ENCODE assay signal across 18 cellular contexts in genomic region chr4:72341432-72341820, GRCh38.
DNase-seq lines count a peak whose midpoint lies in the region; ATAC-seq and TF ChIP-seq lines count a peak whose summit lies in the region.
"Had no signal": no experiment of that assay in that cellular context is flagged by ENCODE, and none has a peak within 500 bp of the region (broad histone marks: within the 10 kb centered on the region; RNA-seq: fewer than 3 reads in every experiment).

No MANE protein-coding gene starts in this region.

- no peak for ATAC-seq in GM18873 (IDR thresholded peaks at IDR 0.05; ENCODE audit: low FRiP score, unreplicated experiment)
- ATAC-seq in GM19395 (IDR thresholded peaks at IDR 0.05; ENCODE audit: unreplicated experiment), result no peak
- no peak for ATAC-seq in GM19023 (IDR thresholded peaks at IDR 0.05; ENCODE audit: unreplicated experiment)
- ATAC-seq: GM12878, HepG2 had no signal

- H3K4me2 ChIP-seq in Loucy (ENCODE audit: low read depth, low read length, poor library complexity, severe bottlenecking), result no peak overlapping the region
- H3K4me2 ChIP-seq: BLaER1 had no signal

- no peaks in the 10 kb centered on the region for H4K20me1 ChIP-seq in Loucy (ENCODE audit: insufficient read depth, low read length, poor library complexity, severe bottlenecking)
- H4K20me1 ChIP-seq: BLaER1 had no signal

- H3K4me1 Mint-ChIP-seq in brain (no peaks in the 10 kb centered on the region), type B pancreatic cell (ENCODE audit: unreplicated experiment) (no peaks in the 10 kb centered on the region)
- H3K4me1 Mint-ChIP-seq: CD14-positive monocyte; CD4-positive, alpha-beta memory T cell; H9; IgD-negative memory B cell had no signal

- no peaks in the 10 kb centered on the region for H3K36me3 ChIP-seq in Loucy (ENCODE audit: insufficient read depth, low read length)
- H3K36me3 ChIP-seq: BLaER1 had no signal

- H3K4me3 Mint-ChIP-seq in brain (peak overlapping the region in 1 of 5 experiments; percentile 70), type B pancreatic cell (no peak overlapping the region)
- H3K4me3 Mint-ChIP-seq: CD14-positive monocyte; CD4-positive, alpha-beta memory T cell; H9; IgD-negative memory B cell had no signal

- H3F3A ChIP-seq in Loucy (ENCODE audit: low read depth), result no peaks in the 10 kb centered on the region

- H3K27ac Mint-ChIP-seq in brain (peak overlapping the region in 4 of 5 experiments; percentile 27 to 97 (median 64)), type B pancreatic cell (no peak overlapping the region)
- H3K27ac Mint-ChIP-seq: CD14-positive monocyte; CD4-positive, alpha-beta memory T cell had no signal

- TF ChIP-seq CTCF in Loucy (conservative IDR thresholded peaks at IDR 0.05; ENCODE audit: low read length), result 0 out of 2 replicates have a peak, but pooled peaks have one; percentile 1
- TF ChIP-seq CTCF in brain (conservative IDR thresholded peaks at IDR 0.05), result no peak
- TF ChIP-seq CTCF in type B pancreatic cell (conservative IDR thresholded peaks at IDR 0.05), result peak; percentile 8

- no peak overlapping the region for H2AFZ ChIP-seq in Loucy (ENCODE audit: low read length)

- H3K4me1 ChIP-seq in Loucy (ENCODE audit: insufficient read depth, low read length, poor library complexity, severe bottlenecking), result no peaks in the 10 kb centered on the region
- H3K4me1 ChIP-seq: BLaER1 had no signal

- H3K9ac ChIP-seq in Loucy (ENCODE audit: low read depth, low read length, poor library complexity, severe bottlenecking), result no peak overlapping the region
- H3K9ac ChIP-seq: BLaER1 had no signal

- DNase-seq in midbrain (lab: John Stamatoyannopoulos, UW) (peak; percentile 3), type B pancreatic cell (ENCODE audit: extremely low spot score, unreplicated experiment) (no peak)
- DNase-seq: 8988T; CD4-positive, alpha-beta memory T cell; DMS 273 treated with DMSO at 0.1 percent for 48 hours; DMS53; DND-41; H9 had no signal

- no peaks in the 10 kb centered on the region for H3K9me3 Mint-ChIP-seq in brain
- no peaks in the 10 kb centered on the region for H3K9me3 Mint-ChIP-seq in type B pancreatic cell
- H3K9me3 Mint-ChIP-seq: H9, IgD-negative memory B cell had no signal

- no peaks in the 10 kb centered on the region for H3K27me3 ChIP-seq in Loucy (ENCODE audit: insufficient read depth, low read length, poor library complexity, severe bottlenecking)
- H3K27me3 ChIP-seq: BLaER1 had no signal

- H3K27me3 Mint-ChIP-seq in brain (no peaks in the 10 kb centered on the region), type B pancreatic cell (no peaks in the 10 kb centered on the region)
- H3K27me3 Mint-ChIP-seq: IgD-negative memory B cell had no signal

- no peaks in the 10 kb centered on the region for H3K9me3 ChIP-seq in Loucy (ENCODE audit: insufficient read depth, low read depth, low read length)
- H3K9me3 ChIP-seq: BLaER1 had no signal

- H3K36me3 Mint-ChIP-seq in brain (no peaks in the 10 kb centered on the region), type B pancreatic cell (no peaks in the 10 kb centered on the region)
- H3K36me3 Mint-ChIP-seq: CD14-positive monocyte; CD4-positive, alpha-beta memory T cell; IgD-negative memory B cell had no signal

- no peaks in the 10 kb centered on the region for H3K9me2 ChIP-seq in Loucy (replicated peaks; ENCODE audit: low read depth, low read length)

- H3K4me3 ChIP-seq in Loucy (ENCODE audit: low read length, poor library complexity, severe bottlenecking), result no peak overlapping the region
- H3K4me3 ChIP-seq: BLaER1, GM12878 had no signal

- H3K79me2 ChIP-seq in Loucy (ENCODE audit: insufficient read depth, low read length), result no peaks in the 10 kb centered on the region

Comparison
In these comparisons a context has a peak if more than half of its experiments do, and no peak if none do; other contexts are left out.
1. CTCF ChIP-seq: peak in Loucy (single experiment) and type B pancreatic cell (single experiment); none in brain (0 of 2).